2 cellular contexts compared by ENCODE assay signal in genomic region chr10:102072867-102073527, GRCh38.
A peak's percentile ranks its signal among the peaks of the same experiment; 100 is the strongest.
TF ChIP-seq lines count a peak whose summit lies in the region.

No MANE protein-coding gene starts in this region.

TF ChIP-seq in HEK293T, 16 proteins besides CTCF, POLR2A, EP300 and RAD21:
- no peak for TF ChIP-seq SUZ12 (IDR thresholded peaks at IDR 0.05)
- TF ChIP-seq NFRKB (IDR thresholded peaks at IDR 0.05), result no peak
- no peak for TF ChIP-seq FOXK2 (IDR thresholded peaks at IDR 0.05)
- TF ChIP-seq BHLHE40 (IDR thresholded peaks at IDR 0.05; ENCODE audit: borderline replicate concordance), result no peak
- TF ChIP-seq FOXM1 (IDR thresholded peaks at IDR 0.05; ENCODE audit: borderline replicate concordance), result no peak

TF ChIP-seq in HepG2, 621 proteins besides CTCF, POLR2A, EP300 and RAD21:
- TF ChIP-seq SMC3 (IDR thresholded peaks at IDR 0.05; ENCODE audit: low read length) (peak; percentile 88), XRCC5 (optimal IDR thresholded peaks at IDR 0.05; ENCODE audit: low read length) (peak; percentile 75), THAP11 (CRISPR knock-in tag; IDR thresholded peaks at IDR 0.05) (peak; percentile 46; the same call in 1 of the 2 replicates), ZFP90 (CRISPR knock-in tag; IDR thresholded peaks at IDR 0.05; ENCODE audit: borderline replicate concordance) (no peak), MYNN (CRISPR knock-in tag; IDR thresholded peaks at IDR 0.05; ENCODE audit: low read depth) (no peak), ZBTB8A (CRISPR knock-in tag; IDR thresholded peaks at IDR 0.05; ENCODE audit: borderline replicate concordance, low read depth) (no peak), ZNF556 (CRISPR knock-in tag; IDR thresholded peaks at IDR 0.05; ENCODE audit: borderline replicate concordance) (no peak), MXD1 (CRISPR knock-in tag; IDR thresholded peaks at IDR 0.05) (no peak), KMT2B (CRISPR knock-in tag; IDR thresholded peaks at IDR 0.05) (no peak), STAG1 (CRISPR knock-in tag; IDR thresholded peaks at IDR 0.05) (peak; percentile 79), ERF (CRISPR knock-in tag; IDR thresholded peaks at IDR 0.05) (peak; percentile 30; the same call in 1 of the 2 replicates), CHD2 (IDR thresholded peaks at IDR 0.05; ENCODE audit: low read depth, low read length) (no peak), SP5 (CRISPR knock-in tag; IDR thresholded peaks at IDR 0.05; ENCODE audit: borderline replicate concordance, low read depth) (no peak)
- TF ChIP-seq, protein P1, sequence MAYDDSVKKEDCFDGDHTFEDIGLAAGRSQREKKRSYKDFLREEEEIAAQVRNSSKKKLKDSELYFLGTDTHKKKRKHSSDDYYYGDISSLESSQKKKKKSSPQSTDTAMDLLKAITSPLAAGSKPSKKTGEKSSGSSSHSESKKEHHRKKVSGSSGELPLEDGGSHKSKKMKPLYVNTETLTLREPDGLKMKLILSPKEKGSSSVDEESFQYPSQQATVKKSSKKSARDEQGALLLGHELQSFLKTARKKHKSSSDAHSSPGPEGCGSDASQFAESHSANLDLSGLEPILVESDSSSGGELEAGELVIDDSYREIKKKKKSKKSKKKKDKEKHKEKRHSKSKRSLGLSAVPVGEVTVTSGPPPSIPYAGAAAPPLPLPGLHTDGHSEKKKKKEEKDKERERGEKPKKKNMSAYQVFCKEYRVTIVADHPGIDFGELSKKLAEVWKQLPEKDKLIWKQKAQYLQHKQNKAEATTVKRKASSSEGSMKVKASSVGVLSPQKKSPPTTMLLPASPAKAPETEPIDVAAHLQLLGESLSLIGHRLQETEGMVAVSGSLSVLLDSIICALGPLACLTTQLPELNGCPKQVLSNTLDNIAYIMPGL (CRISPR knock-in tag; IDR thresholded peaks at IDR 0.05; ENCODE audit: borderline replicate concordance in 1 of 2, low read depth in 1 of 2), result 0 out of 4 replicates have a peak, but pooled peaks of 1 of the 2 experiments have one; percentile 41
